In the genomic region with DNA sequence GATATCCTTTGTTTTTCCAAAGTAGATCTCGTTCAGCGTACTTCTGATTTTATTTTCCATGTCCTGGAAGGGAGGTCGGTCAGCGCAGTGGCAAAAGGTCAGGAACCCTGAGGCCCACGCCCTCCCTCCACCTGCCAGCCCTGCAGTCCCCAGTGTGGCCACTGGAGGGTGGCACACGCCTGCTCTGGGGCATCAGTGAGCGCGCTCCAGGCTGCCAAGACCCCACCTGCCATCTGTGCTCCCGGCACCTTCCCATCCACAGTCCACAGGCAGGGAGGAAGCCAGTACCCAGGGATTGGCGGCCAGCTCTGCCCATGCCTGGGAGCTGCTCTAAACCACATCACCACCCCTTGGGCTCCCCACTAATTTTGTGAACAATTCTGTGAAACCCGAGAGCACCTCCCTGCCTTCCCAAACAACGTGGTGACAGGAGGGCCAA, we compare ENCODE assay signal across 8 cellular contexts. TPM values are rescaled to one million over a fixed set of nuclear protein-coding genes. Genes with fewer than 3 reads are reported as not detected.
DNase-seq lines count a peak whose midpoint lies in the region; ATAC-seq, FAIRE-seq and TF ChIP-seq lines count a peak whose summit lies in the region.

No MANE protein-coding gene starts in this region.

- peak; percentile 90 for TF ChIP-seq RAD21 in SK-N-SH (IDR thresholded peaks at IDR 0.05; ENCODE audit: low read length)

- no peak for ATAC-seq in HG02763 (IDR thresholded peaks at IDR 0.05; ENCODE audit: unreplicated experiment)

- H3K9ac ChIP-seq in SK-N-SH: no peak overlapping the region

- peak overlapping the region in 1 of 2 experiments; percentile 80; a peak in 2 of 4 replicates for H3K27ac ChIP-seq in SK-N-SH (ENCODE audit: low read depth in 2 of 2, low read length in 1 of 2)
- H3K27ac ChIP-seq in ascending aorta: peak overlapping the region; percentile 10 to 14
- no peak overlapping the region for H3K27ac ChIP-seq in hepatocyte

- H3F3A ChIP-seq in SK-N-SH (replicated peaks; ENCODE audit: insufficient read depth): no peaks in the 10 kb centered on the region

- CTCF ChIA-PET in SK-N-SH (lab: Yijun Ruan, JAX): interaction anchor here (0.6 to 13.7 kb wide), 38 partner anchors 8 to 437 kb away, joined by 3 to 235 read pairs (median 6); partner anchors contain the start of gene NBL1

- H3K4me2 ChIP-seq in SK-N-SH (no peak overlapping the region), hepatocyte (no peak overlapping the region)

- H3K27me3 ChIP-seq in SK-N-SH (ENCODE audit: insufficient read depth) (no peaks in the 10 kb centered on the region), ascending aorta (no peaks in the 10 kb centered on the region), hepatocyte (no peaks in the 10 kb centered on the region)

- H3K79me2 ChIP-seq in SK-N-SH (ENCODE audit: insufficient read depth) (peaks cover 6% of the 10 kb centered on the region; the same call in 1 of the 2 replicates), hepatocyte (no peaks in the 10 kb centered on the region)

- H2AFZ ChIP-seq in SK-N-SH (ENCODE audit: low read depth) (no peak overlapping the region), hepatocyte (no peak overlapping the region)

- WGBS in SK-N-SH (ENCODE audit: low lambda C conversion rate): 75% methylated on average over 10 of the region's 12 CpGs
- WGBS in hepatocyte (ENCODE audit: low lambda C conversion rate, missing lambda C conversion rate): 74% methylated on average over 12 of the region's 12 CpGs

- H3K9me3 ChIP-seq in SK-N-SH: no peaks in the 10 kb centered on the region
- H3K9me3 ChIP-seq in ascending aorta: no peaks in the 10 kb centered on the region
- H3K9me3 ChIP-seq in hepatocyte (ENCODE audit: low read depth): no peaks in the 10 kb centered on the region

- H3K4me1 ChIP-seq in SK-N-SH (ENCODE audit: control insufficient read depth in 1 of 2, insufficient read depth in 2 of 2, low read depth in 1 of 2, low read length in 1 of 2) (peaks cover 0 to 70% of the 10 kb centered on the region in 2 experiments; a peak in 1 of 4 replicates), ascending aorta (peaks cover 4 to 8% of the 10 kb centered on the region in 2 donors), hepatocyte (ENCODE audit: insufficient read depth) (no peaks in the 10 kb centered on the region)

- no peak for TF ChIP-seq EP300 in SK-N-SH (IDR thresholded peaks at IDR 0.05; ENCODE audit: borderline replicate concordance in 1 of 2, low read depth in 1 of 2, low read length in 1 of 2)

- intact Hi-C loops in ascending aorta (cut with DNase I): no loop called here

- POLR2A ChIA-PET in SK-N-SH (lab: Yijun Ruan, JAX): no interaction called here

- H4K20me1 ChIP-seq in SK-N-SH (ENCODE audit: insufficient read depth) (peaks cover 10% of the 10 kb centered on the region; the same call in 1 of the 2 replicates), hepatocyte (ENCODE audit: insufficient read depth, poor library complexity, severe bottlenecking) (no peaks in the 10 kb centered on the region)

- H3K4me3 ChIP-seq in SK-N-SH (ENCODE audit: low read depth in 2 of 2, low read length in 1 of 2) (no peak overlapping the region; a peak in 1 of 4 replicates), ascending aorta (no peak overlapping the region), hepatocyte (no peak overlapping the region)

- DNase-seq in COR-L47 (lab: John Stamatoyannopoulos, UW) (peak; percentile 46), HTR-8/SVneo (ENCODE audit: insufficient read length, low spot score) (peak; percentile 40), SK-N-SH (peak; percentile 90), ascending aorta (ENCODE audit: low spot score in 2 of 2) (peak in 1 of 2 donors; percentile 73), hepatocyte (ENCODE audit: low spot score) (peak; percentile 66), dedifferentiated amniotic fluid mesenchymal stem cell (ENCODE audit: extremely low spot score) (no peak)
- peak; percentile 28 for DNase-seq in stimulated activated CD4-positive, alpha-beta T cell treated with anti-CD3 and anti-CD28 coated beads, Interleukin-1b, Interleukin-23, amount 100 ng/mL, for 48 hours

- H3K36me3 ChIP-seq in SK-N-SH (replicated peaks in 1 of 2; ENCODE audit: control insufficient read depth in 1 of 2, insufficient read depth in 2 of 2, low read length in 1 of 2) (peaks cover 11 to 57% of the 10 kb centered on the region in 2 experiments), ascending aorta (peaks cover 62 to 65% of the 10 kb centered on the region in 2 donors), hepatocyte (replicated peaks; ENCODE audit: insufficient read depth, low read depth) (no peaks in the 10 kb centered on the region)

- FAIRE-seq in HTR-8/SVneo (lab: Jason Lieb, UNC): no peak

- peak; percentile 81 for TF ChIP-seq CTCF in SK-N-SH (IDR thresholded peaks at IDR 0.05)
- peak; percentile 85 to 90 (median 87) for TF ChIP-seq CTCF in ascending aorta (IDR thresholded peaks at IDR 0.05)
- TF ChIP-seq CTCF in hepatocyte (IDR thresholded peaks at IDR 0.05; ENCODE audit: poor library complexity): peak; percentile 72

- H3K9me2 ChIP-seq in SK-N-SH (no peaks in the 10 kb centered on the region), hepatocyte (replicated peaks; ENCODE audit: insufficient read depth) (no peaks in the 10 kb centered on the region)

TF ChIP-seq in SK-N-SH, 30 proteins besides CTCF, POLR2A, EP300 and RAD21 (continues in another document):
- TF ChIP-seq, protein P1, sequence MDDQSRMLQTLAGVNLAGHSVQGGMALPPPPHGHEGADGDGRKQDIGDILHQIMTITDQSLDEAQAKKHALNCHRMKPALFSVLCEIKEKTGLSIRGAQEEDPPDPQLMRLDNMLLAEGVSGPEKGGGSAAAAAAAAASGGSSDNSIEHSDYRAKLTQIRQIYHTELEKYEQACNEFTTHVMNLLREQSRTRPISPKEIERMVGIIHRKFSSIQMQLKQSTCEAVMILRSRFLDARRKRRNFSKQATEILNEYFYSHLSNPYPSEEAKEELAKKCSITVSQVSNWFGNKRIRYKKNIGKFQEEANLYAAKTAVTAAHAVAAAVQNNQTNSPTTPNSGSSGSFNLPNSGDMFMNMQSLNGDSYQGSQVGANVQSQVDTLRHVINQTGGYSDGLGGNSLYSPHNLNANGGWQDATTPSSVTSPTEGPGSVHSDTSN (IDR thresholded peaks at IDR 0.05): no peak
- TF ChIP-seq CHD2 (IDR thresholded peaks at IDR 0.05; ENCODE audit: low read length, partially characterized antibody) (no peak), YY1 (IDR thresholded peaks at IDR 0.05; ENCODE audit: low read depth) (no peak), RXRA (IDR thresholded peaks at IDR 0.05; ENCODE audit: borderline replicate concordance, low read depth) (no peak), RFX5 (IDR thresholded peaks at IDR 0.05; ENCODE audit: low read length) (no peak), MXI1 (IDR thresholded peaks at IDR 0.05; ENCODE audit: low read depth, low read length) (0 out of 2 replicates have a peak, but pooled peaks have one; percentile 23), SMC3 (IDR thresholded peaks at IDR 0.05; ENCODE audit: low read depth, low read length) (peak; percentile 84), SIN3A (IDR thresholded peaks at IDR 0.05; ENCODE audit: borderline replicate concordance, low read depth, low read length) (no peak), POLR2AphosphoS5 (IDR thresholded peaks at IDR 0.05; ENCODE audit: low read depth, low read length) (no peak), ELF1 (IDR thresholded peaks at IDR 0.05) (no peak), NRF1 (IDR thresholded peaks at IDR 0.05; ENCODE audit: low read depth, low read length) (peak; percentile 45; the same call in 1 of the 2 replicates), RCOR1 (IDR thresholded peaks at IDR 0.05; ENCODE audit: low read length) (0 out of 2 replicates have a peak, but pooled peaks have one; percentile 12)
- TF ChIP-seq, protein P2, sequence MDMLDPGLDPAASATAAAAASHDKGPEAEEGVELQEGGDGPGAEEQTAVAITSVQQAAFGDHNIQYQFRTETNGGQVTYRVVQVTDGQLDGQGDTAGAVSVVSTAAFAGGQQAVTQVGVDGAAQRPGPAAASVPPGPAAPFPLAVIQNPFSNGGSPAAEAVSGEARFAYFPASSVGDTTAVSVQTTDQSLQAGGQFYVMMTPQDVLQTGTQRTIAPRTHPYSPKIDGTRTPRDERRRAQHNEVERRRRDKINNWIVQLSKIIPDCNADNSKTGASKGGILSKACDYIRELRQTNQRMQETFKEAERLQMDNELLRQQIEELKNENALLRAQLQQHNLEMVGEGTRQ (IDR thresholded peaks at IDR 0.05; ENCODE audit: borderline replicate concordance, low read depth, low read length): no peak
- TF ChIP-seq, protein P3, sequence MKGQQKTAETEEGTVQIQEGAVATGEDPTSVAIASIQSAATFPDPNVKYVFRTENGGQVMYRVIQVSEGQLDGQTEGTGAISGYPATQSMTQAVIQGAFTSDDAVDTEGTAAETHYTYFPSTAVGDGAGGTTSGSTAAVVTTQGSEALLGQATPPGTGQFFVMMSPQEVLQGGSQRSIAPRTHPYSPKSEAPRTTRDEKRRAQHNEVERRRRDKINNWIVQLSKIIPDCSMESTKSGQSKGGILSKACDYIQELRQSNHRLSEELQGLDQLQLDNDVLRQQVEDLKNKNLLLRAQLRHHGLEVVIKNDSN (IDR thresholded peaks at IDR 0.05; ENCODE audit: borderline replicate concordance, low read depth): no peak
- TF ChIP-seq, protein P4, sequence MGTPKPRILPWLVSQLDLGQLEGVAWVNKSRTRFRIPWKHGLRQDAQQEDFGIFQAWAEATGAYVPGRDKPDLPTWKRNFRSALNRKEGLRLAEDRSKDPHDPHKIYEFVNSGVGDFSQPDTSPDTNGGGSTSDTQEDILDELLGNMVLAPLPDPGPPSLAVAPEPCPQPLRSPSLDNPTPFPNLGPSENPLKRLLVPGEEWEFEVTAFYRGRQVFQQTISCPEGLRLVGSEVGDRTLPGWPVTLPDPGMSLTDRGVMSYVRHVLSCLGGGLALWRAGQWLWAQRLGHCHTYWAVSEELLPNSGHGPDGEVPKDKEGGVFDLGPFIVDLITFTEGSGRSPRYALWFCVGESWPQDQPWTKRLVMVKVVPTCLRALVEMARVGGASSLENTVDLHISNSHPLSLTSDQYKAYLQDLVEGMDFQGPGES (IDR thresholded peaks at IDR 0.05; ENCODE audit: low read depth, low read length): no peak

RNA-seq across cellular contexts. Expression of gene SLC66A1, which starts 32.3 kb away (rescaled TPM):
- 16.9 and 19.1 TPM in 2 replicates for polyA plus RNA-seq in SK-N-SH (2012; rRNA removed)
- polyA plus RNA-seq in SK-N-SH (2012; cell fraction: cytosol; rRNA removed): 6.0 and 11.3 TPM in 2 replicates
- 23.0 and 23.6 TPM in 2 replicates for polyA plus RNA-seq in SK-N-SH (2012; cell fraction: nucleus; rRNA removed)
- 11.1 TPM for total RNA-seq in ascending aorta
- 28.2 and 35.2 TPM in 2 replicates for total RNA-seq in hepatocyte
- polyA plus RNA-seq in hepatocyte: 34.5 and 39.6 TPM in 2 replicates

RNA-seq across cellular contexts. Expression of gene AKR7A2, which starts 32.4 kb away (rescaled TPM):
- polyA plus RNA-seq in SK-N-SH (2012; rRNA removed): 36.8 and 40.7 TPM in 2 replicates
- 26.8 and 34.6 TPM in 2 replicates for polyA plus RNA-seq in SK-N-SH (2012; cell fraction: cytosol; rRNA removed)
- polyA plus RNA-seq in SK-N-SH (2012; cell fraction: nucleus; rRNA removed): 25.4 and 31.4 TPM in 2 replicates
- total RNA-seq in ascending aorta: 53.7 TPM
- total RNA-seq in hepatocyte: 81.5 and 118 TPM in 2 replicates
- 108 and 109 TPM in 2 replicates for polyA plus RNA-seq in hepatocyte

RNA-seq across cellular contexts. Expression of gene AKR7A3, which starts 55.8 kb away (rescaled TPM):
- polyA plus RNA-seq in SK-N-SH (2012; rRNA removed): 0.38 and 0.54 TPM in 2 replicates
- 0.04 and 0.10 TPM in 2 replicates for polyA plus RNA-seq in SK-N-SH (2012; cell fraction: cytosol; rRNA removed)
- 3.8 and 6.8 TPM in 2 replicates for polyA plus RNA-seq in SK-N-SH (2012; cell fraction: nucleus; rRNA removed)
- total RNA-seq in ascending aorta: 11.7 TPM
- total RNA-seq in hepatocyte: 1.2 and 2.3 TPM in 2 replicates
- 0.46 and 1.5 TPM in 2 replicates for polyA plus RNA-seq in hepatocyte
